Comparison of ENCODE assay signal across 1 cellular context in the genomic region with DNA sequence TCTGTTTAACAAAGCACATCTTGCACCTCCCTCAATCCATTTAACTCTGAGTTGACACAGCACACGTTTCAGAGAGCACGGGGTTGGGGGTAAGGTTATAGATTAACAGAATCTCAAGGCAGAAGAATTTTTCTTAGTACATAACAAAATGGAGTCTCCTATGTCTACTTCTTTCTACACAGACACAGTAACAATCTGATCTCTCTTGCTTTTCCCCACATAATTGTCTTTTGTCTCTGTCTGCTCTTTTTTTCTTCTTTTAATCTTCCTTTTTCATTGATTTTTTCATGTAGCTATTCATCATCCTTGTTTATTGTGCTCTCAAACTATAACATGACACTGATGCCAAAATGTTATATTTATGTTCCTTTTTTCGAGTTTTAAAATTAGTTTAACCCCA.
TF ChIP-seq lines count a peak whose summit lies in the region.
"Not testable (repeated sequence)": the region's sequence is repeated elsewhere in the genome, so short reads cannot be mapped to it uniquely, and the experiment has no call there.

No MANE protein-coding gene starts in this region.

TF ChIP-seq in HepG2, 621 proteins besides CTCF, POLR2A, EP300 and RAD21:
- TF ChIP-seq, protein P1, sequence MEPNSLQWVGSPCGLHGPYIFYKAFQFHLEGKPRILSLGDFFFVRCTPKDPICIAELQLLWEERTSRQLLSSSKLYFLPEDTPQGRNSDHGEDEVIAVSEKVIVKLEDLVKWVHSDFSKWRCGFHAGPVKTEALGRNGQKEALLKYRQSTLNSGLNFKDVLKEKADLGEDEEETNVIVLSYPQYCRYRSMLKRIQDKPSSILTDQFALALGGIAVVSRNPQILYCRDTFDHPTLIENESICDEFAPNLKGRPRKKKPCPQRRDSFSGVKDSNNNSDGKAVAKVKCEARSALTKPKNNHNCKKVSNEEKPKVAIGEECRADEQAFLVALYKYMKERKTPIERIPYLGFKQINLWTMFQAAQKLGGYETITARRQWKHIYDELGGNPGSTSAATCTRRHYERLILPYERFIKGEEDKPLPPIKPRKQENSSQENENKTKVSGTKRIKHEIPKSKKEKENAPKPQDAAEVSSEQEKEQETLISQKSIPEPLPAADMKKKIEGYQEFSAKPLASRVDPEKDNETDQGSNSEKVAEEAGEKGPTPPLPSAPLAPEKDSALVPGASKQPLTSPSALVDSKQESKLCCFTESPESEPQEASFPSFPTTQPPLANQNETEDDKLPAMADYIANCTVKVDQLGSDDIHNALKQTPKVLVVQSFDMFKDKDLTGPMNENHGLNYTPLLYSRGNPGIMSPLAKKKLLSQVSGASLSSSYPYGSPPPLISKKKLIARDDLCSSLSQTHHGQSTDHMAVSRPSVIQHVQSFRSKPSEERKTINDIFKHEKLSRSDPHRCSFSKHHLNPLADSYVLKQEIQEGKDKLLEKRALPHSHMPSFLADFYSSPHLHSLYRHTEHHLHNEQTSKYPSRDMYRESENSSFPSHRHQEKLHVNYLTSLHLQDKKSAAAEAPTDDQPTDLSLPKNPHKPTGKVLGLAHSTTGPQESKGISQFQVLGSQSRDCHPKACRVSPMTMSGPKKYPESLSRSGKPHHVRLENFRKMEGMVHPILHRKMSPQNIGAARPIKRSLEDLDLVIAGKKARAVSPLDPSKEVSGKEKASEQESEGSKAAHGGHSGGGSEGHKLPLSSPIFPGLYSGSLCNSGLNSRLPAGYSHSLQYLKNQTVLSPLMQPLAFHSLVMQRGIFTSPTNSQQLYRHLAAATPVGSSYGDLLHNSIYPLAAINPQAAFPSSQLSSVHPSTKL (CRISPR knock-in tag; IDR thresholded peaks at IDR 0.05), result 0 out of 2 replicates have a peak, but pooled peaks have one; percentile 17
- 0 out of 2 replicates have a peak, but pooled peaks have one; percentile 19 for TF ChIP-seq SAP130 (CRISPR knock-in tag; IDR thresholded peaks at IDR 0.05; ENCODE audit: low read depth)
- TF ChIP-seq, protein P2, sequence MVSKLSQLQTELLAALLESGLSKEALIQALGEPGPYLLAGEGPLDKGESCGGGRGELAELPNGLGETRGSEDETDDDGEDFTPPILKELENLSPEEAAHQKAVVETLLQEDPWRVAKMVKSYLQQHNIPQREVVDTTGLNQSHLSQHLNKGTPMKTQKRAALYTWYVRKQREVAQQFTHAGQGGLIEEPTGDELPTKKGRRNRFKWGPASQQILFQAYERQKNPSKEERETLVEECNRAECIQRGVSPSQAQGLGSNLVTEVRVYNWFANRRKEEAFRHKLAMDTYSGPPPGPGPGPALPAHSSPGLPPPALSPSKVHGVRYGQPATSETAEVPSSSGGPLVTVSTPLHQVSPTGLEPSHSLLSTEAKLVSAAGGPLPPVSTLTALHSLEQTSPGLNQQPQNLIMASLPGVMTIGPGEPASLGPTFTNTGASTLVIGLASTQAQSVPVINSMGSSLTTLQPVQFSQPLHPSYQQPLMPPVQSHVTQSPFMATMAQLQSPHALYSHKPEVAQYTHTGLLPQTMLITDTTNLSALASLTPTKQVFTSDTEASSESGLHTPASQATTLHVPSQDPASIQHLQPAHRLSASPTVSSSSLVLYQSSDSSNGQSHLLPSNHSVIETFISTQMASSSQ (IDR thresholded peaks at IDR 0.05; ENCODE audit: low read depth), result not testable (repeated sequence)
- TF ChIP-seq, protein P2 (CRISPR knock-in tag; IDR thresholded peaks at IDR 0.05; ENCODE audit: borderline replicate concordance), result peak; percentile 15; the same call in 1 of the 2 replicates
- peak; percentile 25; the same call in 1 of the 2 replicates for TF ChIP-seq GATAD2A (CRISPR knock-in tag; IDR thresholded peaks at IDR 0.05)
